Comparison of ENCODE assay signal across 22 cellular contexts in genomic region chr20:58020656-58021454, GRCh38.
DNase-seq lines count a peak whose midpoint lies in the region; ATAC-seq and TF ChIP-seq lines count a peak whose summit lies in the region.
"Had no signal": no experiment of that assay in that cellular context is flagged by ENCODE, and none has a peak within 500 bp of the region (broad histone marks: within the 10 kb centered on the region; RNA-seq: fewer than 3 reads in every experiment).

No MANE protein-coding gene starts in this region.

- H3K4me3 ChIP-seq in BLaER1 (no peak overlapping the region), spleen (no peak overlapping the region)
- H3K4me3 ChIP-seq: HAP-1, hepatocyte, ovary, right atrium auricular region had no signal

- H3K4me1 ChIP-seq in BLaER1 (peaks cover 48% of the 10 kb centered on the region), spleen (no peaks in the 10 kb centered on the region)
- H3K4me1 ChIP-seq: HAP-1 had no signal

- intact Hi-C loops in spleen (cut with DNase I; ENCODE audit: low total_unique reads): no loop called here

- no peak for TF ChIP-seq POLR2A in spleen (IDR thresholded peaks at IDR 0.05)

- H3K36me3 ChIP-seq in BLaER1 (no peaks in the 10 kb centered on the region), spleen (no peaks in the 10 kb centered on the region)
- H3K36me3 ChIP-seq: brain microvascular endothelial cell, HAP-1, ovary, right atrium auricular region had no signal

- no peaks in the 10 kb centered on the region for H4K20me1 ChIP-seq in BLaER1

- peak overlapping the region; percentile 34; the same call in 1 of the 2 replicates for H3K9ac ChIP-seq in BLaER1

- H3K27ac ChIP-seq in BLaER1: peak overlapping the region; percentile 67
- no peak overlapping the region for H3K27ac ChIP-seq in spleen
- H3K27ac ChIP-seq: brain microvascular endothelial cell, hepatocyte, ovary, right atrium auricular region had no signal

- ATAC-seq in HG03045 (IDR thresholded peaks at IDR 0.05; ENCODE audit: unreplicated experiment) (no peak), HG03565 (IDR thresholded peaks at IDR 0.05; ENCODE audit: unreplicated experiment) (no peak)
- ATAC-seq: activated CD8-positive, alpha-beta T cell treated with anti-CD3 and anti-CD28 coated beads for 36 hours; effector memory CD8-positive, alpha-beta T cell; esophagus mucosa; T-cell had no signal

- WGBS in spleen, 5 donors: 32 to 47% (median 45%) methylated on average over 10 of the region's 10 CpGs

- peak overlapping the region; percentile 86 for H3K4me2 ChIP-seq in BLaER1
- H3K4me2 ChIP-seq: hepatocyte had no signal

- H3K9me3 ChIP-seq in BLaER1 (no peaks in the 10 kb centered on the region), spleen (no peaks in the 10 kb centered on the region)
- H3K9me3 ChIP-seq: HAP-1, ovary, right atrium auricular region had no signal

- H3K27me3 ChIP-seq in BLaER1: no peaks in the 10 kb centered on the region
- peaks cover 0 to 23% (median 0%) of the 10 kb centered on the region in 7 donors for H3K27me3 ChIP-seq in spleen (replicated peaks in 1 of 7)
- H3K27me3 ChIP-seq: brain microvascular endothelial cell, hepatocyte, ovary, right atrium auricular region had no signal

- peak; percentile 27 for DNase-seq in M059J (ENCODE audit: low read depth)
- DNase-seq in islet precursor cell: peak; percentile 58
- DNase-seq in spleen: peak; percentile 24
- DNase-seq in globus pallidus (ENCODE audit: low spot score): no peak
- DNase-seq: activated CD4-positive, CD25-positive, alpha-beta regulatory T cell treated with anti-CD3 and anti-CD28 coated beads, Interleukin-2, amount 50 U/mL, for 72 hours; activated effector memory CD4-positive, alpha-beta T cell treated with anti-CD3 and anti-CD28 coated beads, Interleukin-2, amount 50 U/mL, for 16 hours; brain microvascular endothelial cell; effector memory CD8-positive, alpha-beta T cell; foreskin melanocyte; NCI-H1105; NCI-H2029 treated with DMSO at 0.1 percent for 48 hours; OCI-M1; T-cell had no signal

- TF ChIP-seq CTCF in spleen (IDR thresholded peaks at IDR 0.05 in 8 of 11, conservative IDR thresholded peaks at IDR 0.05 in 3 of 11): no peak
